ENCODE assay signal across 8 cellular contexts in the genomic region with DNA sequence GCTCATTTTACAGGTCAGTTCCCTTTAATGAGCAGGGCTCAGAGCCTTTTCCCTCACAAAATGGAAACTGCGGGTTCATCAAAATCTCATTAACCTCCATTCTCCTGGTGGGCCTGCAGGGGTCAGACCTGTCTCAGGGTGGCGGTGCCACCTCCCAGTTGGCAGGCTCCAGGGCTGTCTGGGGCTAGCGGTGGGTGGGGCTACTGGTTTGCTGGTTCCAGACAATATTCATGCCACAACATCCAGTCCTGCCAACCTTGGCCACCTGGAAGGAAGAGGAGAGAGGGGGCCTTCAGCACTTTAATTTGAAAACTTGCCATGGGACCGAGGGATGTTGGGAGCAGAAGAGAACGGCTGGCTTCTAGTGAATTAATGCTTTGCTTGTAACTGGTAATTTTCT. TPM values are rescaled to one million over a fixed set of nuclear protein-coding genes. Genes with fewer than 3 reads are reported as not detected.
DNase-seq lines count a peak whose midpoint lies in the region; ATAC-seq and TF ChIP-seq lines count a peak whose summit lies in the region.

No MANE protein-coding gene starts in this region.

- no peaks in the 10 kb centered on the region for H3K4me1 ChIP-seq in CD4-positive, CD25-positive, alpha-beta regulatory T cell (ENCODE audit: control insufficient read depth, insufficient read depth, low read length, poor library complexity, severe bottlenecking)
- H3K4me1 ChIP-seq in SJCRH30 (no peaks in the 10 kb centered on the region), neuronal stem cell (ENCODE audit: control insufficient read depth in 2 of 2, insufficient read depth in 1 of 2, low read depth in 1 of 2, low read length in 2 of 2) (peaks cover 0 to 30% of the 10 kb centered on the region in 2 donors)

- no peak overlapping the region for H4K8ac ChIP-seq in neuronal stem cell (ENCODE audit: low read depth, low read length)

- no peak overlapping the region for H3K4me2 ChIP-seq in neuronal stem cell (ENCODE audit: insufficient read depth, low read length, poor library complexity, severe bottlenecking)

- no peaks in the 10 kb centered on the region for H3K36me3 Mint-ChIP-seq in CD4-positive, CD25-positive, alpha-beta regulatory T cell

- no peak overlapping the region for H2AK5ac ChIP-seq in neuronal stem cell (ENCODE audit: low read depth, low read length)

- H3K9me3 ChIP-seq in CD4-positive, CD25-positive, alpha-beta regulatory T cell (ENCODE audit: control insufficient read depth in 2 of 2, low read length in 2 of 2): no peaks in the 10 kb centered on the region
- H3K9me3 ChIP-seq in SJCRH30 (replicated peaks) (no peaks in the 10 kb centered on the region), neuronal stem cell (replicated peaks in 1 of 2; ENCODE audit: control insufficient read depth in 2 of 2, insufficient read depth in 1 of 2, low read depth in 1 of 2, low read length in 2 of 2) (no peaks in the 10 kb centered on the region)

- H3K23ac ChIP-seq in neuronal stem cell (ENCODE audit: low read depth, low read length, poor library complexity): no peak overlapping the region

- peak overlapping the region in 2 of 3 donors; percentile 8 to 11 for H3K27ac Mint-ChIP-seq in CD4-positive, CD25-positive, alpha-beta regulatory T cell

- H2AFZ ChIP-seq in neuronal stem cell (ENCODE audit: low read length): no peak overlapping the region

- peaks cover 4% of the 10 kb centered on the region for H3K27me3 ChIP-seq in CD4-positive, CD25-positive, alpha-beta regulatory T cell (ENCODE audit: control insufficient read depth, insufficient read depth, low read length)
- H3K27me3 ChIP-seq in SJCRH30 (peaks cover 16% of the 10 kb centered on the region), neuronal stem cell (ENCODE audit: control insufficient read depth in 3 of 3, insufficient read depth in 3 of 3, low read depth in 1 of 3, low read length in 3 of 3) (no peaks in the 10 kb centered on the region)

- no CpG with 5 or more reads among the region's 5 CpGs for WGBS in neuronal stem cell (ENCODE audit: extremely low coverage in 2 of 2, insufficient read length in 2 of 2, insufficient replicate concordance in 1 of 2), 2 donors
- 37 to 52% methylated on average over 5 of the region's 5 CpGs for WGBS in lower leg skin, 2 donors

- H3K27me3 Mint-ChIP-seq in CD4-positive, CD25-positive, alpha-beta regulatory T cell: peaks cover 43% of the 10 kb centered on the region

- DNase-seq in CD4-positive, CD25-positive, alpha-beta regulatory T cell: peak in 1 of 3 donors; percentile 25
- DNase-seq in HFF-Myc (ENCODE audit: extremely low read depth, low read depth) (no peak), SJCRH30 (peak; percentile 59 to 71), erythroblast (lab: John Stamatoyannopoulos, UW) (peak; percentile 54), neuronal stem cell (ENCODE audit: low spot score) (peak; percentile 59), DMS79 treated with DMSO at 0.1 percent for 48 hours (lab: John Stamatoyannopoulos, UW) (no peak), lower leg skin (ENCODE audit: low spot score in 2 of 2) (no peak), NCI-H2171 (lab: John Stamatoyannopoulos, UW) (no peak)

- H3K79me1 ChIP-seq in neuronal stem cell (ENCODE audit: low read depth, low read length): no peaks in the 10 kb centered on the region

- ATAC-seq in CD4-positive, CD25-positive, alpha-beta regulatory T cell (ENCODE audit: low read depth in 2 of 2): peak in 1 of 2 donors; percentile 52

- H4K91ac ChIP-seq in neuronal stem cell (ENCODE audit: low read depth, low read length, poor library complexity): no peak overlapping the region

- TF ChIP-seq POLR2A in erythroblast (IDR thresholded peaks at IDR 0.05; ENCODE audit: low read length): no peak
- TF ChIP-seq POLR2A in lower leg skin (IDR thresholded peaks at IDR 0.05): no peak

- no peak overlapping the region for H3K4me3 Mint-ChIP-seq in CD4-positive, CD25-positive, alpha-beta regulatory T cell

- H3K14ac ChIP-seq in neuronal stem cell (ENCODE audit: low read length): no peak overlapping the region

- H3K9ac ChIP-seq in neuronal stem cell (ENCODE audit: low read depth, low read length, poor library complexity): no peak overlapping the region

- no peak overlapping the region for H3K27ac ChIP-seq in CD4-positive, CD25-positive, alpha-beta regulatory T cell (ENCODE audit: insufficient read depth, low read length, poor library complexity, severe bottlenecking)
- H3K27ac ChIP-seq in SJCRH30: no peak overlapping the region
- no peak overlapping the region for H3K27ac ChIP-seq in neuronal stem cell (replicated peaks; ENCODE audit: low read length)

- TF ChIP-seq CTCF in HFF-Myc (IDR thresholded peaks at IDR 0.05; ENCODE audit: low read depth, low read length, missing control alignments): peak; percentile 54
- TF ChIP-seq CTCF in lower leg skin (IDR thresholded peaks at IDR 0.05): no peak

- no peak overlapping the region for H2BK120ac ChIP-seq in neuronal stem cell (ENCODE audit: low read depth, low read length)

- H3K9me3 Mint-ChIP-seq in CD4-positive, CD25-positive, alpha-beta regulatory T cell: peaks cover 0 to 2% (median 0%) of the 10 kb centered on the region in 7 donors

- H3K36me3 ChIP-seq in CD4-positive, CD25-positive, alpha-beta regulatory T cell (ENCODE audit: control insufficient read depth, insufficient read depth, low read length): no peaks in the 10 kb centered on the region
- H3K36me3 ChIP-seq in SJCRH30 (no peaks in the 10 kb centered on the region), neuronal stem cell (replicated peaks in 1 of 2; ENCODE audit: control insufficient read depth in 2 of 2, insufficient read depth in 2 of 2, low read length in 2 of 2) (no peaks in the 10 kb centered on the region)

- H3K4me3 ChIP-seq in CD4-positive, CD25-positive, alpha-beta regulatory T cell (ENCODE audit: low read depth, low read length): no peak overlapping the region
- no peak overlapping the region for H3K4me3 ChIP-seq in HFF-Myc (replicated peaks; ENCODE audit: low read depth, low read length)
- H3K4me3 ChIP-seq in SJCRH30: no peak overlapping the region
- H3K4me3 ChIP-seq in neuronal stem cell (ENCODE audit: low read length in 2 of 2): no peak overlapping the region
- no peak overlapping the region for H3K4me3 ChIP-seq in lower leg skin (ENCODE audit: low read depth, poor library complexity, severe bottlenecking)

- H3K4me1 Mint-ChIP-seq in CD4-positive, CD25-positive, alpha-beta regulatory T cell: no peaks in the 10 kb centered on the region

- intact Hi-C loops in lower leg skin (cut with DNase I; ENCODE audit: low total_unique reads): no loop called here

- H2BK15ac ChIP-seq in neuronal stem cell (ENCODE audit: low read length): no peak overlapping the region

- H3K4ac ChIP-seq in neuronal stem cell (ENCODE audit: low read length): no peak overlapping the region

- H2BK5ac ChIP-seq in neuronal stem cell (ENCODE audit: low read length): no peak overlapping the region

- H2BK12ac ChIP-seq in neuronal stem cell (ENCODE audit: low read length): no peak overlapping the region

- H3K18ac ChIP-seq in neuronal stem cell (ENCODE audit: low read length): no peak overlapping the region

RNA-seq across cellular contexts. Expression of gene CTNNBL1, which starts 41.9 kb away (rescaled TPM):
- total RNA-seq in CD4-positive, CD25-positive, alpha-beta regulatory T cell: 56.0 TPM
- 100 to 1,000 TPM in 1 of 4 donors, 10 to 100 TPM in 3; 80.1 to 117 (median 90.1) TPM for polyA plus RNA-seq in CD4-positive, CD25-positive, alpha-beta regulatory T cell
- total RNA-seq in SJCRH30 (2014; rRNA removed; shearing (Covaris generic)): 85.2 and 89.5 TPM in 2 replicates
- 106 TPM for polyA plus RNA-seq in neuronal stem cell (2013, experiment 1 of 2)
- polyA plus RNA-seq in neuronal stem cell (2013, experiment 2 of 2): 108 TPM
- 10 to 100 TPM; 22.0 to 35.0 (median 27.5) TPM for total RNA-seq in lower leg skin

Comparison
In these comparisons a context has a peak if more than half of its experiments do, and no peak if none do; other contexts are left out.
1. DNase-seq: peak in SJCRH30 (2 of 2), erythroblast (2 of 2) and neuronal stem cell (single experiment); none in HFF-Myc (single experiment), DMS79 treated with DMSO at 0.1 percent for 48 hours (single experiment), lower leg skin (0 of 2) and NCI-H2171 (single experiment).